In the genomic region with DNA sequence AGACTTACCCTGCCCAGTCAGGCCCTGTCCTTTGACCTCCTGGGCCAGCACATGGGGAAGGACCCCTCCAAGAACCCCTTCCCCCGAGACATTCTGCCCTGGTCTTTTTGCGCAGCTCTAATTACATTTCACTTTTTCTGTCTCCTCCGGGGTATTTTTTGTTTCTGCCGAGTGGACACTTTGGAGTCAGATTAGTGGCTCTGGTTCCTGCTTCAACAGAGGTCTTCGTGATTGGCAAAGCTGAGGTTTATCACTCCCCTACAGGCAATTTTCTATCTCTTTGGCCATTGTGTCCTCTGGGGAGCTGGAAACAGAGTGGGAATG, we compare ENCODE assay signal across 1 cellular context.
TF ChIP-seq lines count a peak whose summit lies in the region.

No MANE protein-coding gene starts in this region.

TF ChIP-seq in GM23338, 12 proteins besides CTCF, POLR2A, EP300 and RAD21 (continued from another document):
- TF ChIP-seq, protein P1, sequence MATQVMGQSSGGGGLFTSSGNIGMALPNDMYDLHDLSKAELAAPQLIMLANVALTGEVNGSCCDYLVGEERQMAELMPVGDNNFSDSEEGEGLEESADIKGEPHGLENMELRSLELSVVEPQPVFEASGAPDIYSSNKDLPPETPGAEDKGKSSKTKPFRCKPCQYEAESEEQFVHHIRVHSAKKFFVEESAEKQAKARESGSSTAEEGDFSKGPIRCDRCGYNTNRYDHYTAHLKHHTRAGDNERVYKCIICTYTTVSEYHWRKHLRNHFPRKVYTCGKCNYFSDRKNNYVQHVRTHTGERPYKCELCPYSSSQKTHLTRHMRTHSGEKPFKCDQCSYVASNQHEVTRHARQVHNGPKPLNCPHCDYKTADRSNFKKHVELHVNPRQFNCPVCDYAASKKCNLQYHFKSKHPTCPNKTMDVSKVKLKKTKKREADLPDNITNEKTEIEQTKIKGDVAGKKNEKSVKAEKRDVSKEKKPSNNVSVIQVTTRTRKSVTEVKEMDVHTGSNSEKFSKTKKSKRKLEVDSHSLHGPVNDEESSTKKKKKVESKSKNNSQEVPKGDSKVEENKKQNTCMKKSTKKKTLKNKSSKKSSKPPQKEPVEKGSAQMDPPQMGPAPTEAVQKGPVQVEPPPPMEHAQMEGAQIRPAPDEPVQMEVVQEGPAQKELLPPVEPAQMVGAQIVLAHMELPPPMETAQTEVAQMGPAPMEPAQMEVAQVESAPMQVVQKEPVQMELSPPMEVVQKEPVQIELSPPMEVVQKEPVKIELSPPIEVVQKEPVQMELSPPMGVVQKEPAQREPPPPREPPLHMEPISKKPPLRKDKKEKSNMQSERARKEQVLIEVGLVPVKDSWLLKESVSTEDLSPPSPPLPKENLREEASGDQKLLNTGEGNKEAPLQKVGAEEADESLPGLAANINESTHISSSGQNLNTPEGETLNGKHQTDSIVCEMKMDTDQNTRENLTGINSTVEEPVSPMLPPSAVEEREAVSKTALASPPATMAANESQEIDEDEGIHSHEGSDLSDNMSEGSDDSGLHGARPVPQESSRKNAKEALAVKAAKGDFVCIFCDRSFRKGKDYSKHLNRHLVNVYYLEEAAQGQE (IDR thresholded peaks at IDR 0.05; ENCODE audit: unreplicated experiment), result no peak
- TF ChIP-seq EZH2 (IDR thresholded peaks at IDR 0.05; ENCODE audit: low read depth, unreplicated experiment), result no peak
- TF ChIP-seq STAT1 (IDR thresholded peaks at IDR 0.05; ENCODE audit: unreplicated experiment), result no peak
- TF ChIP-seq POLR2AphosphoS5 (IDR thresholded peaks at IDR 0.05; ENCODE audit: low read depth), result no peak
